ENCODE assay signal across 12 cellular contexts in genomic region chr7:120395526-120396019, GRCh38.
A peak's percentile ranks its signal among the peaks of the same experiment; 100 is the strongest.
DNase-seq lines count a peak whose midpoint lies in the region; ATAC-seq, FAIRE-seq and TF ChIP-seq lines count a peak whose summit lies in the region.
"Had no signal": no experiment of that assay in that cellular context is flagged by ENCODE, and none has a peak within 500 bp of the region (broad histone marks: within the 10 kb centered on the region; RNA-seq: fewer than 3 reads in every experiment).

No MANE protein-coding gene starts in this region.

- H3K36me3 Mint-ChIP-seq in osteocyte (ENCODE audit: unreplicated experiment), result no peaks in the 10 kb centered on the region
- H3K36me3 Mint-ChIP-seq in Caco-2 (ENCODE audit: insufficient read depth, unreplicated experiment), result no peaks in the 10 kb centered on the region

- no peaks in the 10 kb centered on the region for H3K9me3 Mint-ChIP-seq in osteocyte (ENCODE audit: unreplicated experiment)
- no peaks in the 10 kb centered on the region for H3K9me3 Mint-ChIP-seq in Caco-2 (ENCODE audit: unreplicated experiment)

- no peak for TF ChIP-seq POLR2A in GM12892 (IDR thresholded peaks at IDR 0.05; ENCODE audit: low read depth, low read length)

- POLR2A ChIA-PET in Caco-2 (lab: Charles Lee), result no interaction called here

- H3K36me3 ChIP-seq in right atrium auricular region, result no peaks in the 10 kb centered on the region
- no peaks in the 10 kb centered on the region for H3K36me3 ChIP-seq in Caco-2 (ENCODE audit: control insufficient read depth, insufficient read depth, low read length)

- no peaks in the 10 kb centered on the region for H3K27me3 ChIP-seq in right atrium auricular region
- no peaks in the 10 kb centered on the region for H3K27me3 ChIP-seq in Caco-2 (replicated peaks; ENCODE audit: control insufficient read depth, insufficient read depth, low read length)

- FAIRE-seq in GM12892 (lab: Jason Lieb, UNC), result peak; percentile 90

- no TSS peak for BruUV-seq in Caco-2 (replicated peaks; lab: Mats Ljungman, UMichigan)

- CTCF ChIA-PET in Caco-2 (lab: Charles Lee), result no interaction called here

- no peak for DNase-seq in GM12892 (ENCODE audit: insufficient read length)
- DNase-seq in osteocyte (ENCODE audit: extremely low spot score, unreplicated experiment), result no peak
- no peak for DNase-seq in posterior vena cava (ENCODE audit: low spot score)
- DNase-seq in right atrium auricular region (ENCODE audit: low spot score), result no peak
- no peak for DNase-seq in Caco-2
- DNase-seq: activated CD4-positive, alpha-beta T cell treated with anti-CD3 and anti-CD28 coated beads, Interleukin-2, amount 50 U/mL, for 1 hour; effector memory CD8-positive, alpha-beta T cell; NCI-H2227 treated with DMSO at 0.1 percent for 48 hours had no signal

- no peak overlapping the region for H3K4me3 ChIP-seq in right atrium auricular region
- no peak overlapping the region for H3K4me3 ChIP-seq in Caco-2 (ENCODE audit: low read depth, low read length)

- ATAC-seq in GM19328 (IDR thresholded peaks at IDR 0.05; ENCODE audit: unreplicated experiment) (peak; percentile 79), HG02763 (IDR thresholded peaks at IDR 0.05; ENCODE audit: unreplicated experiment) (peak; percentile 91), HG03460 (IDR thresholded peaks at IDR 0.05; ENCODE audit: unreplicated experiment) (peak; percentile 78)
- ATAC-seq: effector memory CD8-positive, alpha-beta T cell had no signal

- H3K4me1 Mint-ChIP-seq in osteocyte (ENCODE audit: unreplicated experiment), result no peaks in the 10 kb centered on the region
- no peaks in the 10 kb centered on the region for H3K4me1 Mint-ChIP-seq in Caco-2 (ENCODE audit: low read depth, unreplicated experiment)
- H3K4me1 Mint-ChIP-seq: B cell had no signal

- intact Hi-C loops in posterior vena cava (cut with DNase I) (no loop called here), Caco-2 (cut with micrococcal nuclease; ENCODE audit: unreplicated experiment) (no loop called here)

- H3K27ac Mint-ChIP-seq in osteocyte (ENCODE audit: unreplicated experiment), result no peak overlapping the region
- no peak overlapping the region for H3K27ac Mint-ChIP-seq in Caco-2 (ENCODE audit: unreplicated experiment)
- H3K27ac Mint-ChIP-seq: B cell; effector memory CD8-positive, alpha-beta T cell had no signal

- H3K9me3 ChIP-seq in right atrium auricular region, result no peaks in the 10 kb centered on the region
- no peaks in the 10 kb centered on the region for H3K9me3 ChIP-seq in Caco-2

- TF ChIP-seq CTCF in osteocyte (IDR thresholded peaks at IDR 0.05), result no peak
- no peak for TF ChIP-seq CTCF in right atrium auricular region (IDR thresholded peaks at IDR 0.05)
- TF ChIP-seq CTCF in Caco-2 (IDR thresholded peaks at IDR 0.05; ENCODE audit: insufficient read depth in 1 of 2, low read depth in 1 of 2, low read length in 1 of 2, severe bottlenecking in 1 of 2, unreplicated experiment in 1 of 2), result no peak

- H3K4me3 Mint-ChIP-seq in osteocyte (ENCODE audit: unreplicated experiment) (no peak overlapping the region), Caco-2 (ENCODE audit: unreplicated experiment) (no peak overlapping the region)
- H3K4me3 Mint-ChIP-seq: B cell; effector memory CD8-positive, alpha-beta T cell had no signal

- no peaks in the 10 kb centered on the region for H3K27me3 Mint-ChIP-seq in osteocyte (ENCODE audit: unreplicated experiment)
- no peaks in the 10 kb centered on the region for H3K27me3 Mint-ChIP-seq in Caco-2 (ENCODE audit: insufficient read depth, unreplicated experiment)
- H3K27me3 Mint-ChIP-seq: B cell; effector memory CD8-positive, alpha-beta T cell had no signal

- no peaks in the 10 kb centered on the region for H3K4me1 ChIP-seq in right atrium auricular region
- no peaks in the 10 kb centered on the region for H3K4me1 ChIP-seq in Caco-2

- no peak overlapping the region for H3K27ac ChIP-seq in right atrium auricular region
